In the genomic region with DNA sequence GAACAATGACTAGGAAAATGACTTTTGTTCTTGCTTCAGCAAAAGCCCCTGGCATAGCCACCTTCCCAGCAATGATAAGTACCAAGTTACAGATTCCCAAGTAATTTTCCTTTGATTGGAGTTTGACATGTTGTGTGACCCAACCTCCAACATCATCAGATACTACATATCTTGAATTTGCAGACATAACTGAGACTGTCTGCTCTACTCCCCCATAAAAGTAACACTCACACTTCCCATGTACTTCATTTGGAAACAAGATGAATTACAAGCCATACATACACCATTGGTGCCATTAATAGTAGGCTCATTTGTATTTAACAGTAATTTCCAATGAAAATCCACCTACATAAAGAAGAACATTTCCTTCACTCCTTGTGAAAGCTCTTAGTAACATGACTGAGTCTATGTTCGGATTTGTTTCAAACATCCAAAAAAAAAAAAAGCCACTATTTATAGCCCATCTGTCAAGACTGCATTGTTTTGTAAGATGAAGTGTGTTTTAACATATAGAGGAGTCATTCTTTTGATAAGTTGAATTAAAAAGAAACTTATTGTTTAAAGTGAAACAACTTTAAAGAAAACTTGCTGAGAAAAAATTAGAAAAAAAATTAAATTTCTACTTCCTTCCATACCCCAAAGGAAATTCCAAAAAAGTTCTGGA, we compare ENCODE assay signal across 39 cellular contexts. TPM values are rescaled to one million over a fixed set of nuclear protein-coding genes. Genes with fewer than 3 reads are reported as not detected.
"Had no signal": no experiment of that assay in that cellular context is flagged by ENCODE, and none has a peak within 500 bp of the region (broad histone marks: within the 10 kb centered on the region; RNA-seq: fewer than 3 reads in every experiment).

No MANE protein-coding gene starts in this region.

- DNase-seq: activated CD4-positive, alpha-beta memory T cell treated with anti-CD3 and anti-CD28 coated beads, Interleukin-2, amount 10 ng/mL, durations not matched to agents 7 days and 5 days; activated CD4-positive, alpha-beta T cell treated with anti-CD3 and anti-CD28 coated beads for 1 hour; activated CD4-positive, alpha-beta T cell treated with anti-CD3 and anti-CD28 coated beads for 48 hours; activated CD4-positive, CD25-positive, alpha-beta regulatory T cell; activated CD8-positive, alpha-beta memory T cell treated with anti-CD3 and anti-CD28 coated beads for 24 hours; activated CD8-positive, alpha-beta memory T cell treated with anti-CD3 and anti-CD28 coated beads, Interleukin-2, amount 10 ng/mL, durations not matched to agents 7 days and 5 days; activated CD8-positive, alpha-beta memory T cell treated with anti-CD3 and anti-CD28 coated beads, Interleukin-2, amount 50 U/mL, for 48 hours; activated effector memory CD4-positive, alpha-beta T cell treated with Interleukin-2 at 50 U/mL for 16 hours; activated naive CD4-positive, alpha-beta T cell; activated naive CD4-positive, alpha-beta T cell treated with anti-CD3 and anti-CD28 coated beads, Interleukin-2, amount 50 U/mL, for 16 hours; activated naive CD8-positive, alpha-beta T cell treated with anti-CD3 and anti-CD28 coated beads for 36 hours; activated T-cell treated with anti-CD3 and anti-CD28 coated beads, Interleukin-2, amount 50 U/mL, for 48 hours; amniotic stem cell; NCI-H1092 treated with DMSO at 0.1 percent for 48 hours; NCI-H1417; NCI-H146; NCI-H187; NCI-H2029 treated with DMSO at 0.1 percent for 48 hours; NCI-H2107; NCI-H2171; NCI-H510A; NCI-H526; NCI-H748 treated with DMSO at 0.1 percent for 48 hours; NK-92 treated with Interleukin-12 subunit alpha and Interleukin-12 subunit beta, amount 100 ng/mL, for 24 hours; PC-9; T-cell; T-helper 17 cell; T-helper 9 cell; WERI-Rb-1 had no signal

- H3K36me3 ChIP-seq: ascending aorta, cardiac muscle cell, WERI-Rb-1 had no signal

- H3K9me3 ChIP-seq: ascending aorta had no signal

- H2AFZ ChIP-seq: PC-9 had no signal

- H3K4me2 ChIP-seq: KMS-11, PC-9 had no signal

- H3K27ac ChIP-seq: cardiac muscle cell, KMS-11, PC-9, RWPE1, WERI-Rb-1 had no signal

- H3K27me3 ChIP-seq: ascending aorta, cardiac muscle cell had no signal

- H3K9ac ChIP-seq: KMS-11 had no signal

- ATAC-seq: activated CD8-positive, alpha-beta memory T cell treated with anti-CD3 and anti-CD28 coated beads, Interleukin-2, amount 10 ng/mL, durations not matched to agents 7 days and 5 days; Right ventricle myocardium inferior; SK-N-SH treated with all-trans-retinoic acid at 6 μM for 48 hours; T-cell; T-helper 17 cell had no signal

- H3K4me3 ChIP-seq: ascending aorta, cardiac muscle cell, PC-9 had no signal

- FAIRE-seq: RCC 7860 had no signal

RNA-seq across cellular contexts. Expression of gene SLCO1A2, which starts 12.0 kb away (rescaled TPM):
- total RNA-seq: activated CD4-positive, alpha-beta memory T cell treated with anti-CD3 and anti-CD28 coated beads, Interleukin-2, amount 10 ng/mL, durations not matched to agents 7 days and 5 days; activated CD8-positive, alpha-beta memory T cell treated with anti-CD3 and anti-CD28 coated beads, Interleukin-2, amount 10 ng/mL, durations not matched to agents 7 days and 5 days; activated naive CD8-positive, alpha-beta T cell treated with anti-CD3 and anti-CD28 coated beads for 36 hours; ascending aorta; Right ventricle myocardium inferior; T-helper 17 cell had no signal

RNA-seq across cellular contexts. Expression of gene IAPP, which starts 26.0 kb away (rescaled TPM):
- total RNA-seq: activated CD4-positive, alpha-beta memory T cell treated with anti-CD3 and anti-CD28 coated beads, Interleukin-2, amount 10 ng/mL, durations not matched to agents 7 days and 5 days; activated CD8-positive, alpha-beta memory T cell treated with anti-CD3 and anti-CD28 coated beads, Interleukin-2, amount 10 ng/mL, durations not matched to agents 7 days and 5 days; activated naive CD8-positive, alpha-beta T cell treated with anti-CD3 and anti-CD28 coated beads for 36 hours; ascending aorta; chondrocyte; LHCN-M2; M059J; PC-9; Right ventricle myocardium inferior; T-cell; T-helper 17 cell had no signal
- polyA plus RNA-seq: cardiac muscle cell had no signal
